14 cellular contexts compared by ENCODE assay signal in genomic region chr5:113118765-113119164, GRCh38.
DNase-seq lines count a peak whose midpoint lies in the region; ATAC-seq, FAIRE-seq and TF ChIP-seq lines count a peak whose summit lies in the region.
"Had no signal": no experiment of that assay in that cellular context is flagged by ENCODE, and none has a peak within 500 bp of the region (broad histone marks: within the 10 kb centered on the region; RNA-seq: fewer than 3 reads in every experiment).

No MANE protein-coding gene starts in this region.

- H3K4me3 ChIP-seq in IMR-90 (ENCODE audit: insufficient read depth, low read depth, low read length) (no peak overlapping the region), esophagus muscularis mucosa (no peak overlapping the region), right lobe of liver (no peak overlapping the region), subcutaneous abdominal adipose tissue (ENCODE audit: low read depth in 1 of 5, low read length in 5 of 5) (peak overlapping the region in 2 of 5 donors; percentile 1 to 36), Caco-2 (ENCODE audit: low read depth, low read length) (no peak overlapping the region), small intestine (ENCODE audit: low read depth in 1 of 2, low read length in 2 of 2) (no peak overlapping the region)

- H3K4me2 ChIP-seq in IMR-90 (ENCODE audit: low read depth, low read length) = no peak overlapping the region

- DNase-seq in IMR-90 (no peak), esophagus muscularis mucosa (ENCODE audit: extremely low spot score) (no peak), right lobe of liver (no peak), dedifferentiated amniotic fluid mesenchymal stem cell (ENCODE audit: extremely low spot score) (no peak), A172 (ENCODE audit: low spot score) (no peak), Caco-2 (no peak), small intestine (no peak)
- DNase-seq: activated CD4-positive, alpha-beta T cell treated with anti-CD3 and anti-CD28 coated beads, Interleukin-2, amount 50 U/mL, for 48 hours; activated T-cell treated with anti-CD3 and anti-CD28 coated beads, Interleukin-2, amount 50 U/mL, for 24 hours; naive B cell; stimulated activated CD4-positive, alpha-beta T cell treated with anti-CD3 and anti-CD28 coated beads, Interleukin-12 subunit alpha, Interleukin-12 subunit beta, amount 100 ng/mL, for 4 hours; stimulated activated naive CD4-positive, alpha-beta T cell had no signal

- dilution Hi-C loops in IMR-90 (cut with HindIII; ENCODE audit: low sequenced_read_pairs, unreplicated experiment) = no loop called here

- H2BK20ac ChIP-seq in IMR-90 (ENCODE audit: low read depth, low read length) = no peak overlapping the region

- no peak overlapping the region for H2AK5ac ChIP-seq in IMR-90 (ENCODE audit: low read depth, low read length)

- H3K9ac ChIP-seq in IMR-90 (ENCODE audit: low read depth, low read length) (no peak overlapping the region), subcutaneous abdominal adipose tissue (ENCODE audit: low read length in 5 of 5) (peak overlapping the region in 2 of 5 donors; percentile 21 to 56)

- no peak overlapping the region for H2BK5ac ChIP-seq in IMR-90 (ENCODE audit: low read depth, low read length, poor library complexity, severe bottlenecking)

- CTCF ChIA-PET in IMR-90 (lab: Yijun Ruan, JAX) (interaction anchor here (0.6 kb wide), 1 partner anchor 14 kb away, joined by 3 read pairs; no protein-coding TSS in a partner anchor), Caco-2 (lab: Charles Lee) (no interaction called here)

- no peak for TF ChIP-seq RAD21 in IMR-90 (IDR thresholded peaks at IDR 0.05; ENCODE audit: low read length)

- no peak overlapping the region for H3K18ac ChIP-seq in IMR-90 (ENCODE audit: low read depth, low read length)

- no peak overlapping the region for H3K27ac ChIP-seq in IMR-90 (ENCODE audit: insufficient read depth, low read length)
- H3K27ac ChIP-seq in esophagus muscularis mucosa (replicated peaks in 1 of 4) = peak overlapping the region; percentile 12 to 43 (median 20)
- no peak overlapping the region for H3K27ac ChIP-seq in right lobe of liver
- peak overlapping the region; percentile 76 for H3K27ac ChIP-seq in subcutaneous abdominal adipose tissue (ENCODE audit: low read depth, low read length)
- H3K27ac ChIP-seq in small intestine (ENCODE audit: low read depth in 1 of 2, low read length in 1 of 2) = no peak overlapping the region

- POLR2A ChIA-PET in IMR-90 (lab: Charles Lee; ENCODE audit: unreplicated experiment) (no interaction called here), Caco-2 (lab: Charles Lee) (no interaction called here)

- H3K4me3 Mint-ChIP-seq in Caco-2 (ENCODE audit: unreplicated experiment) = no peak overlapping the region
- H3K4me3 Mint-ChIP-seq: activated naive CD4-positive, alpha-beta T cell treated with anti-CD3 and anti-CD28 coated beads, Interleukin-2, amount 50 U/mL, for 24 hours; activated T-cell treated with anti-CD3 and anti-CD28 coated beads, Interleukin-2, amount 50 U/mL, for 24 hours; naive B cell had no signal

- H2BK15ac ChIP-seq in IMR-90 (ENCODE audit: low read depth, low read length) = no peak overlapping the region

- H2AFZ ChIP-seq in IMR-90 (replicated peaks; ENCODE audit: low read length, poor library complexity) = no peak overlapping the region

- H3K56ac ChIP-seq in IMR-90 (ENCODE audit: extremely low read depth, insufficient read depth, low read length) = no peak overlapping the region

- H3K27me3 Mint-ChIP-seq in Caco-2 (ENCODE audit: insufficient read depth, unreplicated experiment) = peaks cover 8% of the 10 kb centered on the region
- H3K27me3 Mint-ChIP-seq: activated T-cell treated with anti-CD3 and anti-CD28 coated beads, Interleukin-2, amount 50 U/mL, for 24 hours had no signal

- H3K9me3 ChIP-seq in IMR-90 (ENCODE audit: control insufficient read depth, insufficient read depth, low read length) = no peaks in the 10 kb centered on the region; the same call in 1 of the 2 replicates
- H3K9me3 ChIP-seq in esophagus muscularis mucosa = peaks cover 0 to 7% (median 3%) of the 10 kb centered on the region in 4 donors
- H3K9me3 ChIP-seq in right lobe of liver = no peaks in the 10 kb centered on the region
- H3K9me3 ChIP-seq in subcutaneous abdominal adipose tissue (ENCODE audit: control insufficient read depth in 5 of 5, low read length in 5 of 5) = peaks cover 0 to 10% (median 0%) of the 10 kb centered on the region in 5 donors
- H3K9me3 ChIP-seq in Caco-2 = no peaks in the 10 kb centered on the region
- H3K9me3 ChIP-seq in small intestine (ENCODE audit: control insufficient read depth, low read depth) = no peaks in the 10 kb centered on the region

- H3K36me3 ChIP-seq in IMR-90 (ENCODE audit: control insufficient read depth, insufficient read depth, low read length) (peaks cover 16% of the 10 kb centered on the region), esophagus muscularis mucosa (peaks cover 0 to 5% (median 0%) of the 10 kb centered on the region in 4 donors), right lobe of liver (peaks cover 0 to 4% (median 0%) of the 10 kb centered on the region in 4 donors), subcutaneous abdominal adipose tissue (ENCODE audit: control insufficient read depth in 5 of 5, insufficient read depth in 5 of 5, low read length in 5 of 5) (peaks cover 0 to 6% (median 2%) of the 10 kb centered on the region in 5 donors), Caco-2 (ENCODE audit: control insufficient read depth, insufficient read depth, low read length) (no peaks in the 10 kb centered on the region), small intestine (ENCODE audit: control insufficient read depth in 2 of 2, insufficient read depth in 2 of 2, low read length in 2 of 2) (peaks cover 0 to 3% of the 10 kb centered on the region in 2 donors)

- H3K23ac ChIP-seq in IMR-90 (ENCODE audit: low read depth, low read length) = no peak overlapping the region

- in situ Hi-C loops in IMR-90 (cut with MboI; ENCODE audit: low sequenced_read_pairs) = no loop called here

- no peak for FAIRE-seq in small intestine (lab: Jason Lieb, UNC)

- intact Hi-C loops in IMR-90 (cut with micrococcal nuclease) = no loop called here
- intact Hi-C loops in esophagus muscularis mucosa (cut with DNase I) = no loop called here
- intact Hi-C loops in right lobe of liver (cut with DNase I) = no loop called here
- intact Hi-C loops in Caco-2 (cut with micrococcal nuclease; ENCODE audit: unreplicated experiment) = no loop called here

- TF ChIP-seq POLR2A in IMR-90 (IDR thresholded peaks at IDR 0.05; ENCODE audit: low read depth, low read length) (no peak), esophagus muscularis mucosa (IDR thresholded peaks at IDR 0.05; ENCODE audit: low read depth) (no peak), right lobe of liver (IDR thresholded peaks at IDR 0.05) (no peak)

- no peak for TF ChIP-seq EP300 in esophagus muscularis mucosa (IDR thresholded peaks at IDR 0.05)

- H4K5ac ChIP-seq in IMR-90 (ENCODE audit: low read depth, low read length) = no peak overlapping the region

- peaks cover 4% of the 10 kb centered on the region; the same call in 1 of the 2 replicates for H4K20me1 ChIP-seq in IMR-90 (ENCODE audit: insufficient read depth, low read length)

- H3K27ac Mint-ChIP-seq in Caco-2 (ENCODE audit: unreplicated experiment) = no peak overlapping the region
- H3K27ac Mint-ChIP-seq: activated naive CD4-positive, alpha-beta T cell treated with anti-CD3 and anti-CD28 coated beads, Interleukin-2, amount 50 U/mL, for 24 hours; activated T-cell treated with anti-CD3 and anti-CD28 coated beads, Interleukin-2, amount 50 U/mL, for 24 hours; naive B cell had no signal

- TF ChIP-seq CTCF in IMR-90 (conservative IDR thresholded peaks at IDR 0.05; ENCODE audit: low read depth, low read length) (no peak), esophagus muscularis mucosa (IDR thresholded peaks at IDR 0.05) (no peak), right lobe of liver (IDR thresholded peaks at IDR 0.05) (no peak), Caco-2 (IDR thresholded peaks at IDR 0.05; ENCODE audit: insufficient read depth in 1 of 2, low read depth in 1 of 2, low read length in 1 of 2, severe bottlenecking in 1 of 2, unreplicated experiment in 1 of 2) (no peak)

- H3K9me3 Mint-ChIP-seq in Caco-2 (ENCODE audit: unreplicated experiment) = no peaks in the 10 kb centered on the region
- H3K9me3 Mint-ChIP-seq: activated naive CD4-positive, alpha-beta T cell treated with anti-CD3 and anti-CD28 coated beads, Interleukin-2, amount 50 U/mL, for 24 hours; activated T-cell treated with anti-CD3 and anti-CD28 coated beads, Interleukin-2, amount 50 U/mL, for 24 hours had no signal

- WGBS in IMR-90 (ENCODE audit: extremely low coverage in 2 of 2, insufficient read length in 1 of 2), 2 experiments = 75% methylated on average over 2 of the region's 7 CpGs; no CpG with 5 or more reads in 1 of the 2 experiments
- 68% methylated on average over 7 of the region's 7 CpGs for WGBS in esophagus muscularis mucosa
- WGBS in right lobe of liver (ENCODE audit: insufficient coverage, low coverage, low lambda C conversion rate, missing lambda C conversion rate) = 83% methylated on average over 3 of the region's 7 CpGs
- whole genome bisulfite sequencing in small intestine, 3 donors = 41 to 53% (median 42%) methylated on average over 7 of the region's 7 CpGs

- H3K9me1 ChIP-seq in IMR-90 (ENCODE audit: insufficient read depth, low read length) = peaks cover 10% of the 10 kb centered on the region

- H2BK120ac ChIP-seq in IMR-90 (ENCODE audit: low read depth, low read length) = no peak overlapping the region

- H3K27me3 ChIP-seq in IMR-90 (ENCODE audit: control insufficient read depth, insufficient read depth, low read length) (no peaks in the 10 kb centered on the region), esophagus muscularis mucosa (no peaks in the 10 kb centered on the region), right lobe of liver (no peaks in the 10 kb centered on the region), subcutaneous abdominal adipose tissue (ENCODE audit: control insufficient read depth in 5 of 5, insufficient read depth in 4 of 5, low read length in 5 of 5) (no peaks in the 10 kb centered on the region), Caco-2 (replicated peaks; ENCODE audit: control insufficient read depth, insufficient read depth, low read length) (no peaks in the 10 kb centered on the region), small intestine (ENCODE audit: control insufficient read depth in 2 of 2, insufficient read depth in 2 of 2, low read length in 2 of 2) (no peaks in the 10 kb centered on the region)

- no TSS peak for BruUV-seq in IMR-90 (replicated peaks; lab: Mats Ljungman, UMichigan)
- no TSS peak for BruUV-seq in Caco-2 (replicated peaks; lab: Mats Ljungman, UMichigan)

- ATAC-seq in IMR-90 (ENCODE audit: low read depth) (no peak), right lobe of liver (peak; percentile 27 to 67 (median 31))

- no peak overlapping the region for H3K4ac ChIP-seq in IMR-90 (ENCODE audit: low read depth, low read length)

- no peak overlapping the region for H4K8ac ChIP-seq in IMR-90 (ENCODE audit: low read depth in 2 of 2, low read length in 2 of 2)

- H3K14ac ChIP-seq in IMR-90 (replicated peaks; ENCODE audit: low read depth, low read length) = peak overlapping the region; percentile 25; the same call in 1 of the 2 replicates

- no peak overlapping the region for H2AK9ac ChIP-seq in IMR-90 (replicated peaks; ENCODE audit: low read depth, low read length, poor library complexity)

- no peaks in the 10 kb centered on the region for H3K4me1 Mint-ChIP-seq in Caco-2 (ENCODE audit: low read depth, unreplicated experiment)
- H3K4me1 Mint-ChIP-seq: activated naive CD4-positive, alpha-beta T cell treated with anti-CD3 and anti-CD28 coated beads, Interleukin-2, amount 50 U/mL, for 24 hours; naive B cell had no signal

- no peak overlapping the region; the same call in 1 of the 2 replicates for H4K91ac ChIP-seq in IMR-90 (ENCODE audit: insufficient read depth, low read depth, low read length)

- no peaks in the 10 kb centered on the region for H3K36me3 Mint-ChIP-seq in Caco-2 (ENCODE audit: insufficient read depth, unreplicated experiment)
- H3K36me3 Mint-ChIP-seq: naive B cell had no signal

- peaks cover 3 to 9% of the 10 kb centered on the region in 2 experiments; a peak in 3 of 4 replicates for H3K79me1 ChIP-seq in IMR-90 (ENCODE audit: low read depth in 1 of 2, low read length in 2 of 2)

- H3K4me1 ChIP-seq in IMR-90 (ENCODE audit: control insufficient read depth, insufficient read depth, low read length) (peaks cover 18% of the 10 kb centered on the region), esophagus muscularis mucosa (peaks cover 31 to 40% (median 34%) of the 10 kb centered on the region in 4 donors), right lobe of liver (peaks cover 0 to 23% (median 7%) of the 10 kb centered on the region in 4 donors), subcutaneous abdominal adipose tissue (ENCODE audit: control insufficient read depth in 5 of 5, insufficient read depth in 5 of 5, low read length in 5 of 5) (peaks cover 5 to 42% (median 32%) of the 10 kb centered on the region in 5 donors), Caco-2 (no peaks in the 10 kb centered on the region), small intestine (ENCODE audit: control insufficient read depth in 2 of 2, insufficient read depth in 1 of 2, low read depth in 1 of 2, low read length in 1 of 2) (peaks cover 0 to 5% of the 10 kb centered on the region in 2 donors)

Comparison
In these comparisons a context has a peak if more than half of its experiments do, and no peak if none do; other contexts are left out.
1. H3K27ac ChIP-seq: peak in esophagus muscularis mucosa (4 of 4) and subcutaneous abdominal adipose tissue (single experiment); none in IMR-90 (single experiment), right lobe of liver (0 of 3) and small intestine (0 of 2).